In genomic region chr12:388547-389137, GRCh38 we compare ENCODE assay signal across 8 cellular contexts. TPM values are rescaled to one million over a fixed set of nuclear protein-coding genes. Genes with fewer than 3 reads are reported as not detected.
DNase-seq lines count a peak whose midpoint lies in the region; ATAC-seq and TF ChIP-seq lines count a peak whose summit lies in the region.

No MANE protein-coding gene starts in this region.

- peaks cover 26% of the 10 kb centered on the region for H3K4me1 Mint-ChIP-seq in T-helper 1 cell treated with Interleukin-12 subunit alpha and Interleukin-12 subunit beta and Interleukin-4 antibody, amounts not matched to agents 30 μg/mL and 1 μg/mL, for 36 hours (ENCODE audit: low read depth)

- H3K27ac ChIP-seq in ectodermal cell (ENCODE audit: insufficient read depth, low read depth, low read length, poor library complexity, severe bottlenecking) (peak overlapping the region; percentile 99), stomach (peak overlapping the region; percentile 92 to 97 (median 94))

- no peak for TF ChIP-seq CTCF in stomach (IDR thresholded peaks at IDR 0.05)

- DNase-seq in mucosa of gallbladder (ENCODE audit: low spot score): peak; percentile 18
- DNase-seq in stomach: no peak
- no peak for DNase-seq in COLO829 (ENCODE audit: low spot score)
- no peak for DNase-seq in NCI-H2107 treated with DMSO at 0.1 percent for 48 hours (lab: John Stamatoyannopoulos, UW; ENCODE audit: unreplicated experiment)

- H3K4me3 ChIP-seq in ectodermal cell (ENCODE audit: insufficient read depth, low read depth, low read length) (peak overlapping the region; percentile 85), stomach (peak overlapping the region; percentile 77 to 93 (median 88))

- H3K27me3 ChIP-seq in ectodermal cell (ENCODE audit: control insufficient read depth, insufficient read depth, low read length, poor library complexity, severe bottlenecking) (no peaks in the 10 kb centered on the region), stomach (no peaks in the 10 kb centered on the region)

- intact Hi-C loops in stomach (cut with DNase I; ENCODE audit: low total_unique reads): no loop called here

- H3K27ac Mint-ChIP-seq in T-helper 1 cell treated with Interleukin-12 subunit alpha and Interleukin-12 subunit beta and Interleukin-4 antibody, amounts not matched to agents 30 μg/mL and 1 μg/mL, for 36 hours: peak overlapping the region; percentile 100

- WGBS in ectodermal cell, 2 experiments: 1 to 2% methylated on average over 35 of the region's 35 CpGs
- 0 to 1% (median 1%) methylated on average over 34 to 35 of the region's 35 CpGs for WGBS in stomach, 5 donors

- peaks cover 3% of the 10 kb centered on the region for H3K9me3 Mint-ChIP-seq in T-helper 1 cell treated with Interleukin-12 subunit alpha and Interleukin-12 subunit beta and Interleukin-4 antibody, amounts not matched to agents 30 μg/mL and 1 μg/mL, for 36 hours

- H3K4me3 Mint-ChIP-seq in T-helper 1 cell treated with Interleukin-12 subunit alpha and Interleukin-12 subunit beta and Interleukin-4 antibody, amounts not matched to agents 30 μg/mL and 1 μg/mL, for 36 hours: peak overlapping the region; percentile 99

- H3K36me3 Mint-ChIP-seq in T-helper 1 cell treated with Interleukin-12 subunit alpha and Interleukin-12 subunit beta and Interleukin-4 antibody, amounts not matched to agents 30 μg/mL and 1 μg/mL, for 36 hours (ENCODE audit: low read depth): peaks cover 33% of the 10 kb centered on the region

- TF ChIP-seq POLR2A in stomach (IDR thresholded peaks at IDR 0.05): no peak

- no peaks in the 10 kb centered on the region for H3K27me3 Mint-ChIP-seq in T-helper 1 cell treated with Interleukin-12 subunit alpha and Interleukin-12 subunit beta and Interleukin-4 antibody, amounts not matched to agents 30 μg/mL and 1 μg/mL, for 36 hours (ENCODE audit: low read depth)

- H3K36me3 ChIP-seq in ectodermal cell (ENCODE audit: control insufficient read depth, insufficient read depth, low read length) (no peaks in the 10 kb centered on the region), stomach (peaks cover 9 to 18% (median 15%) of the 10 kb centered on the region in 4 donors)

- TF ChIP-seq EP300 in stomach (IDR thresholded peaks at IDR 0.05): no peak

- peak; percentile 27 for ATAC-seq in GM18867 (IDR thresholded peaks at IDR 0.05; ENCODE audit: unreplicated experiment)
- peak; percentile 30 for ATAC-seq in HG02973 (IDR thresholded peaks at IDR 0.05; ENCODE audit: unreplicated experiment)

- H3K4me1 ChIP-seq in ectodermal cell (ENCODE audit: control insufficient read depth, insufficient read depth, low read length) (no peaks in the 10 kb centered on the region), stomach (peaks cover 18 to 45% (median 32%) of the 10 kb centered on the region in 4 donors)

- H3K9me3 ChIP-seq in ectodermal cell (ENCODE audit: control insufficient read depth, low read length) (no peaks in the 10 kb centered on the region), stomach (no peaks in the 10 kb centered on the region)

RNA-seq across cellular contexts. Expression of gene KDM5A, which starts 0.5 kb away (rescaled TPM):
- 21.5 TPM for polyA plus RNA-seq in ectodermal cell (2013, experiment 1 of 4)
- 28.3 TPM for polyA plus RNA-seq in ectodermal cell (2013, experiment 2 of 4)
- 19.2 TPM for polyA plus RNA-seq in ectodermal cell (2013, experiment 3 of 4)
- polyA plus RNA-seq in ectodermal cell (2013, experiment 4 of 4): 23.3 TPM
- total RNA-seq in mucosa of gallbladder: 75.2 TPM
- total RNA-seq in stomach: 100 to 1,000 TPM in 2 of 5 donors, 10 to 100 TPM in 3; 38.1 to 178 (median 98.4) TPM
- polyA plus RNA-seq in stomach: 1 to 10 TPM; 3.2 to 4.3 (median 3.9) TPM

RNA-seq across cellular contexts. Expression of gene CCDC77, which starts 12.8 kb away (rescaled TPM):
- polyA plus RNA-seq in ectodermal cell (2013, experiment 1 of 4): 47.8 TPM
- 38.9 TPM for polyA plus RNA-seq in ectodermal cell (2013, experiment 2 of 4)
- 37.0 TPM for polyA plus RNA-seq in ectodermal cell (2013, experiment 3 of 4)
- 35.3 TPM for polyA plus RNA-seq in ectodermal cell (2013, experiment 4 of 4)
- 5.3 TPM for total RNA-seq in mucosa of gallbladder
- 1 to 10 TPM in 4 of 5 donors, under 1 TPM in 1; 0.58 to 7.3 (median 3.0) TPM for total RNA-seq in stomach
- 1 to 10 TPM; 3.5 to 5.6 (median 5.2) TPM for polyA plus RNA-seq in stomach
